13 cellular contexts compared by ENCODE assay signal in the genomic region with DNA sequence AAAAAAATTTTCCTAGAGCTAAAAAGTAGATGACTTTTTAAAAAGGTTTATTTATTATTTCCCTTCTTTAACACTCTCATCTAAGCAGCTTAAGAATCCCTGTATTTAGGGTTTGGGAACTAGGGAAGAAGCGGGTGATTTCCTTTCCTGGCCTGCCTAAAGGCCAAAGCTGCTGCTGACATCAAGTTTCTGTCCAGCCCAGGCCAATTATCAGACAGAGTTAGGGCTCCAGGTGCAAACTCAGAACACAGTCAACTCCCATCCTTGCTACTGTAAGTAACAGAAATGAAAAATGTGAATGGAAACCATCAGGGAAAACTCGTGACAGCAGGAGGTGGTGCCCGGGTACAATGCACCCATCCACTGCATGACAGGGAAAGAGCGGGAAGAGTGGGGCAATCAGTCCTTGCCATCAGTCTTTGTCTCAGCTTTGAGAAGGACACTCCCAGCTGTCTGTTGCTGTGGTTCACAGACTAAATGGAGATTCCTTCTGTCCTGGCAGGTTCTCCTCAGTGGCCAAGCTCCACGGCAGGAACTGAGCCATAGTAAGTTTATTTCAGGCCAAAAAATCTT.
A peak's percentile ranks its signal among the peaks of the same experiment; 100 is the strongest.
DNase-seq lines count a peak whose midpoint lies in the region; ATAC-seq and TF ChIP-seq lines count a peak whose summit lies in the region.
"Had no signal": no experiment of that assay in that cellular context is flagged by ENCODE, and none has a peak within 500 bp of the region (broad histone marks: within the 10 kb centered on the region; RNA-seq: fewer than 3 reads in every experiment).

No MANE protein-coding gene starts in this region.

- H3K36me3 Mint-ChIP-seq in osteocyte (ENCODE audit: unreplicated experiment): peaks cover 1% of the 10 kb centered on the region

- DNase-seq in heart left ventricle (peak in 1 of 5 donors; percentile 47), Right ventricle myocardium superior (no peak), esophagus squamous epithelium (lab: John Stamatoyannopoulos, UW) (no peak), osteocyte (ENCODE audit: extremely low spot score, unreplicated experiment) (no peak), vagina (ENCODE audit: extremely low spot score in 2 of 2) (no peak), NCI-H2196 treated with DMSO at 0.1 percent for 48 hours (lab: John Stamatoyannopoulos, UW; ENCODE audit: unreplicated experiment) (no peak), ACHN (no peak)
- DNase-seq: hypothalamus, midbrain, NCI-H2029 treated with DMSO at 0.1 percent for 48 hours, T-helper 2 cell had no signal

- H3K4me3 Mint-ChIP-seq in osteocyte (ENCODE audit: unreplicated experiment): no peak overlapping the region

- ATAC-seq in heart left ventricle (peak; percentile 10 to 54 (median 33)), Right ventricle myocardium superior (ENCODE audit: poor library complexity) (no peak), GM18907 (IDR thresholded peaks at IDR 0.05; ENCODE audit: unreplicated experiment) (no peak)

- intact Hi-C loops in heart left ventricle (cut with DNase I) (loop anchor here in 1 of 10 donors (5.0 kb wide), 1 partner anchor 74 kb away; no protein-coding TSS in a partner anchor), Right ventricle myocardium superior (cut with DNase I) (no loop called here), esophagus squamous epithelium (cut with DNase I) (no loop called here), vagina (cut with DNase I) (no loop called here)

- H3K27me3 ChIP-seq in heart left ventricle (no peaks in the 10 kb centered on the region), esophagus squamous epithelium (no peaks in the 10 kb centered on the region), vagina (no peaks in the 10 kb centered on the region)

- H3K27ac ChIP-seq in heart left ventricle (peak overlapping the region; percentile 16 to 80 (median 50)), esophagus squamous epithelium (peak overlapping the region; percentile 42 to 65 (median 52)), vagina (peak overlapping the region; percentile 70)

- H3K4me1 Mint-ChIP-seq in osteocyte (ENCODE audit: unreplicated experiment): peaks cover 69% of the 10 kb centered on the region

- no peak for TF ChIP-seq POLR2A in heart left ventricle (IDR thresholded peaks at IDR 0.05)
- no peak for TF ChIP-seq POLR2A in esophagus squamous epithelium (IDR thresholded peaks at IDR 0.05)
- no peak for TF ChIP-seq POLR2A in vagina (IDR thresholded peaks at IDR 0.05)

- H3K27me3 Mint-ChIP-seq in osteocyte (ENCODE audit: unreplicated experiment): no peaks in the 10 kb centered on the region

- H3K36me3 ChIP-seq in heart left ventricle (no peaks in the 10 kb centered on the region), esophagus squamous epithelium (no peaks in the 10 kb centered on the region), vagina (no peaks in the 10 kb centered on the region)

- 51 to 70% (median 60%) methylated on average over 5 of the region's 5 CpGs for WGBS in heart left ventricle, 4 donors
- WGBS in esophagus squamous epithelium, 2 donors: 66 to 69% methylated on average over 5 of the region's 5 CpGs

- TF ChIP-seq CTCF in heart left ventricle (IDR thresholded peaks at IDR 0.05): no peak
- no peak for TF ChIP-seq CTCF in esophagus squamous epithelium (IDR thresholded peaks at IDR 0.05)
- no peak for TF ChIP-seq CTCF in osteocyte (IDR thresholded peaks at IDR 0.05)
- TF ChIP-seq CTCF in vagina (IDR thresholded peaks at IDR 0.05): no peak

- H3K4me1 ChIP-seq in heart left ventricle (peaks cover 0 to 43% (median 22%) of the 10 kb centered on the region in 12 donors), esophagus squamous epithelium (peaks cover 0 to 25% (median 0%) of the 10 kb centered on the region in 3 donors), vagina (peaks cover 37% of the 10 kb centered on the region)

- no peaks in the 10 kb centered on the region for H3K9me3 ChIP-seq in heart left ventricle
- no peaks in the 10 kb centered on the region for H3K9me3 ChIP-seq in esophagus squamous epithelium
- no peaks in the 10 kb centered on the region for H3K9me3 ChIP-seq in vagina

- peak overlapping the region; percentile 95 for H3K27ac Mint-ChIP-seq in osteocyte (ENCODE audit: unreplicated experiment)
- H3K27ac Mint-ChIP-seq: activated T-helper 2 cell treated with anti-CD3 and anti-CD28 coated beads, Interferon-gamma antibody, Interleukin-2, Interleukin-4, amounts not matched to agents 10 μg/mL and 5 μg/mL and 100 μg/mL, durations not matched to agents 14 hours and 24 hours and 36 hours had no signal

- no peak overlapping the region for H3K4me3 ChIP-seq in heart left ventricle
- no peak overlapping the region for H3K4me3 ChIP-seq in esophagus squamous epithelium
- no peak overlapping the region for H3K4me3 ChIP-seq in vagina

- in situ Hi-C loops in ACHN (cut with HindIII; ENCODE audit: low pct_ligation_motif_present, low pct_unique_long_range_greater_than_20kb, low sequenced_read_pairs): no loop called here

- H3K9me3 Mint-ChIP-seq in osteocyte (ENCODE audit: unreplicated experiment): no peaks in the 10 kb centered on the region
- H3K9me3 Mint-ChIP-seq: activated T-helper 2 cell treated with anti-CD3 and anti-CD28 coated beads, Interferon-gamma antibody, Interleukin-2, Interleukin-4, amounts not matched to agents 10 μg/mL and 5 μg/mL and 100 μg/mL, durations not matched to agents 14 hours and 24 hours and 36 hours had no signal

Comparison
In these comparisons a context has a peak if more than half of its experiments do, and no peak if none do; other contexts are left out.
1. ATAC-seq: peak in heart left ventricle (4 of 4); none in Right ventricle myocardium superior (single experiment) and GM18907 (single experiment).
2. Peak in every context shown above with its lines, with median percentiles within 50 percentile points of each other: H3K27ac ChIP-seq.